ENCODE assay signal across 38 cellular contexts in the genomic region with DNA sequence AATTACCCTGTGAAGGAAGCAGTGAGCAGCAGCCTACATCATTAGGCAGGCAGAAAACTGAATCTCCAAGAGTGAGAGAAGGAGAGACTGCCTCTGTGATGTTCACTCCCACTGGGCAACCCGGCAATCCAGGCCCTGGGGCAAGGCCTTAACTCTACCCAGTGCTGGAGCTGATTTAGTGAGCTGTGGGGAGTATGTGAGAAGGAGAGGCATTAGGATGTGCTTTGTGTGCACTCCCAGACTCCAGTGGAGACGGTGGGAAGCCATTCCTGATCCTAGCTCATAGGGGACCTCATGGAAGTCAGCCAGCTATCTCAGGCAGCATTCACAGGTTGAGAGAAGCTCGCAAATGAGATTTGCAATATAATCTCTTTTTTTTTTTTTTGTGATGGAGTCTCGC.
"Had no signal": no experiment of that assay in that cellular context is flagged by ENCODE, and none has a peak within 500 bp of the region (broad histone marks: within the 10 kb centered on the region; RNA-seq: fewer than 3 reads in every experiment).

No MANE protein-coding gene starts in this region.

- ATAC-seq: activated CD8-positive, alpha-beta memory T cell treated with anti-CD3 and anti-CD28 coated beads, Interleukin-2, amount 10 ng/mL, durations not matched to agents 7 days and 5 days; activated naive CD8-positive, alpha-beta T cell treated with anti-CD3 and anti-CD28 coated beads, Interleukin-2, amount 50 U/mL, for 24 hours; SK-N-SH treated with all-trans-retinoic acid at 6 μM for 48 hours had no signal

- H3K4me3 Mint-ChIP-seq: activated CD4-positive, alpha-beta memory T cell treated with anti-CD3 and anti-CD28 coated beads, Interleukin-2, amount 10 ng/mL, durations not matched to agents 7 days and 5 days; activated CD8-positive, alpha-beta memory T cell treated with anti-CD3 and anti-CD28 coated beads, Interleukin-2, amount 10 ng/mL, durations not matched to agents 7 days and 5 days; activated naive CD4-positive, alpha-beta T cell treated with anti-CD3 and anti-CD28 coated beads, Interleukin-2, amount 10 ng/mL, durations not matched to agents 7 days and 5 days; activated naive CD8-positive, alpha-beta T cell; activated naive CD8-positive, alpha-beta T cell treated with anti-CD3 and anti-CD28 coated beads, Interleukin-2, amount 50 U/mL, for 24 hours; brain had no signal

- H3K9me3 ChIP-seq: Peyer's patch, SJSA1 had no signal

- DNase-seq: activated CD4-positive, alpha-beta memory T cell treated with anti-CD3 and anti-CD28 coated beads, Interleukin-2, amount 10 ng/mL, durations not matched to agents 7 days and 5 days; activated CD4-positive, alpha-beta T cell treated with anti-CD3 and anti-CD28 coated beads for 1 hour; activated CD4-positive, alpha-beta T cell treated with anti-CD3 and anti-CD28 coated beads for 48 hours; activated CD4-positive, CD25-positive, alpha-beta regulatory T cell; activated CD8-positive, alpha-beta memory T cell treated with anti-CD3 and anti-CD28 coated beads for 24 hours; activated CD8-positive, alpha-beta memory T cell treated with anti-CD3 and anti-CD28 coated beads, Interleukin-2, amount 10 ng/mL, durations not matched to agents 7 days and 5 days; activated CD8-positive, alpha-beta memory T cell treated with anti-CD3 and anti-CD28 coated beads, Interleukin-2, amount 50 U/mL, for 48 hours; activated effector memory CD4-positive, alpha-beta T cell treated with Interleukin-2 at 50 U/mL for 16 hours; activated naive CD4-positive, alpha-beta T cell treated with anti-CD3 and anti-CD28 coated beads, Interleukin-2, amount 10 ng/mL, durations not matched to agents 7 days and 5 days; activated naive CD8-positive, alpha-beta T cell treated with anti-CD3 and anti-CD28 coated beads, Interleukin-2, amount 50 U/mL, for 24 hours; activated T-cell treated with anti-CD3 and anti-CD28 coated beads, Interleukin-2, amount 50 U/mL, for 48 hours; anterior cingulate cortex; central memory CD4-positive, alpha-beta T cell; MM.1S; MV-4-11; NCI-H1092 treated with DMSO at 0.1 percent for 48 hours; NCI-H1417; NCI-H146; NCI-H187; NCI-H2029 treated with DMSO at 0.1 percent for 48 hours; NCI-H2171 treated with DMSO at 0.1 percent for 48 hours; NCI-H2227 treated with DMSO at 0.1 percent for 48 hours; NCI-H446; NCI-H510A treated with DMSO at 0.1 percent for 48 hours; NCI-H526 treated with DMSO at 0.1 percent for 48 hours; NCI-H774; Peyer's patch; RPMI8226; SHP77 treated with DMSO at 0.1 percent for 48 hours; T-helper 1 cell; T-helper 2 cell; T-helper 9 cell; WERI-Rb-1 had no signal

- H3K9ac ChIP-seq: KMS-11 had no signal

- H3K4me1 ChIP-seq: Peyer's patch, SJSA1 had no signal

- H3K27ac ChIP-seq: KMS-11, Peyer's patch, SJSA1, WERI-Rb-1 had no signal

- H3K27ac Mint-ChIP-seq: activated CD4-positive, alpha-beta memory T cell treated with anti-CD3 and anti-CD28 coated beads, Interleukin-2, amount 10 ng/mL, durations not matched to agents 7 days and 5 days; activated CD8-positive, alpha-beta memory T cell treated with anti-CD3 and anti-CD28 coated beads, Interleukin-2, amount 10 ng/mL, durations not matched to agents 7 days and 5 days; activated naive CD4-positive, alpha-beta T cell treated with anti-CD3 and anti-CD28 coated beads, Interleukin-2, amount 10 ng/mL, durations not matched to agents 7 days and 5 days; activated naive CD8-positive, alpha-beta T cell; activated naive CD8-positive, alpha-beta T cell treated with anti-CD3 and anti-CD28 coated beads, Interleukin-2, amount 50 U/mL, for 24 hours; brain had no signal

- H3K27me3 Mint-ChIP-seq: activated CD4-positive, alpha-beta memory T cell treated with anti-CD3 and anti-CD28 coated beads, Interleukin-2, amount 10 ng/mL, durations not matched to agents 7 days and 5 days; activated CD8-positive, alpha-beta memory T cell treated with anti-CD3 and anti-CD28 coated beads, Interleukin-2, amount 10 ng/mL, durations not matched to agents 7 days and 5 days; activated naive CD8-positive, alpha-beta T cell; activated naive CD8-positive, alpha-beta T cell treated with anti-CD3 and anti-CD28 coated beads, Interleukin-2, amount 50 U/mL, for 24 hours had no signal

- H3K36me3 ChIP-seq: Peyer's patch, SJSA1, WERI-Rb-1 had no signal

- H3K27me3 ChIP-seq: Peyer's patch, SJSA1 had no signal

- H3K4me3 ChIP-seq: Peyer's patch, SJSA1 had no signal

- H3K36me3 Mint-ChIP-seq: activated naive CD4-positive, alpha-beta T cell treated with anti-CD3 and anti-CD28 coated beads, Interleukin-2, amount 10 ng/mL, durations not matched to agents 7 days and 5 days; brain had no signal

- H3K4me1 Mint-ChIP-seq: activated CD4-positive, alpha-beta memory T cell treated with anti-CD3 and anti-CD28 coated beads, Interleukin-2, amount 10 ng/mL, durations not matched to agents 7 days and 5 days; activated CD8-positive, alpha-beta memory T cell treated with anti-CD3 and anti-CD28 coated beads, Interleukin-2, amount 10 ng/mL, durations not matched to agents 7 days and 5 days; activated naive CD4-positive, alpha-beta T cell treated with anti-CD3 and anti-CD28 coated beads, Interleukin-2, amount 10 ng/mL, durations not matched to agents 7 days and 5 days; activated naive CD8-positive, alpha-beta T cell treated with anti-CD3 and anti-CD28 coated beads, Interleukin-2, amount 50 U/mL, for 24 hours; brain had no signal

- H3K4me2 ChIP-seq: KMS-11 had no signal
